In the genomic region with DNA sequence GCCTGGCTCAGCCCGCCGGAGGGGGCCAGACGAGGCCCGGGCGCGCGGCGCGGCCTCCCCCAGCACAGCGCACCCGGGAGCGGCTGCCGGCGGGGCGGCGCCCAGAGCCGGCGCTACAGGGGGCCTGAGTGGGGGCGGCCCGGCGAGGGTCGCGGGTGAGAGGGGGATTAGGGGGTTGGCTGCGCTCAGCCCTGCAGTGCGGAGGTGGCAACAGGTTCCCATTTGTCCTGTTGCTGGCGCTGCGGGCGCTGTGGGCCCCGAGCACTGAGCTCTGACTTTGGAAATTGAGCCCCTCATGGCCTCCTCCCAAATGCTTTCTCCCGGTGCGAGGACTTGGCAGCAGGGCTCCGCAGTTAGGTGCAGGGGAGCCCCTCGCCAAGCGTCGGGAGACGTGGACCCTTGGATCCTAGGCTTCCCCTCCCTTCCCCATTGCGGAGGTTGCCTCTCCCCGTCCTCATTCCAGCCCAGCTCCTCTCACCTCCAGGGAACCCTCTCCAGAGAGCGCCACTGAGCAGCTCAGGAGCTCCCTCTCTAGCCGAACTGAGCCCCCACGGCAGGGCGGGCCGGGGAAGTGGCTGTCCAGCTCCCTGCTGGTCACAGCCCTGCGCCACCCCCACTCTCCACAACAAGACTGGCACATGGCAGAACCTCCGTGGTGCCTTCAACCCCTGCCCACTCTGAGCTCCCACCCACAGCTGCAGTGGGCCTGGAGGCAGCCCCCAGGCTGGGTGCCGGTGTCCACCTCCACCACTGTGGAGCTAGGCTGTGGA, we compare ENCODE assay signal across 1 cellular context.
TF ChIP-seq lines count a peak whose summit lies in the region.

No MANE protein-coding gene starts in this region.

TF ChIP-seq in HEK293T, 16 proteins besides CTCF, POLR2A, EP300 and RAD21 (continued from another document):
- TF ChIP-seq, protein P1, sequence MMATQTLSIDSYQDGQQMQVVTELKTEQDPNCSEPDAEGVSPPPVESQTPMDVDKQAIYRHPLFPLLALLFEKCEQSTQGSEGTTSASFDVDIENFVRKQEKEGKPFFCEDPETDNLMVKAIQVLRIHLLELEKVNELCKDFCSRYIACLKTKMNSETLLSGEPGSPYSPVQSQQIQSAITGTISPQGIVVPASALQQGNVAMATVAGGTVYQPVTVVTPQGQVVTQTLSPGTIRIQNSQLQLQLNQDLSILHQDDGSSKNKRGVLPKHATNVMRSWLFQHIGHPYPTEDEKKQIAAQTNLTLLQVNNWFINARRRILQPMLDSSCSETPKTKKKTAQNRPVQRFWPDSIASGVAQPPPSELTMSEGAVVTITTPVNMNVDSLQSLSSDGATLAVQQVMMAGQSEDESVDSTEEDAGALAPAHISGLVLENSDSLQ (IDR thresholded peaks at IDR 0.05): no peak
- no peak for TF ChIP-seq ELF4 (IDR thresholded peaks at IDR 0.05)
- TF ChIP-seq FOXA1 (IDR thresholded peaks at IDR 0.05): no peak
- no peak for TF ChIP-seq SUZ12 (IDR thresholded peaks at IDR 0.05)
